ENCODE assay signal across 1 cellular context in the genomic region with DNA sequence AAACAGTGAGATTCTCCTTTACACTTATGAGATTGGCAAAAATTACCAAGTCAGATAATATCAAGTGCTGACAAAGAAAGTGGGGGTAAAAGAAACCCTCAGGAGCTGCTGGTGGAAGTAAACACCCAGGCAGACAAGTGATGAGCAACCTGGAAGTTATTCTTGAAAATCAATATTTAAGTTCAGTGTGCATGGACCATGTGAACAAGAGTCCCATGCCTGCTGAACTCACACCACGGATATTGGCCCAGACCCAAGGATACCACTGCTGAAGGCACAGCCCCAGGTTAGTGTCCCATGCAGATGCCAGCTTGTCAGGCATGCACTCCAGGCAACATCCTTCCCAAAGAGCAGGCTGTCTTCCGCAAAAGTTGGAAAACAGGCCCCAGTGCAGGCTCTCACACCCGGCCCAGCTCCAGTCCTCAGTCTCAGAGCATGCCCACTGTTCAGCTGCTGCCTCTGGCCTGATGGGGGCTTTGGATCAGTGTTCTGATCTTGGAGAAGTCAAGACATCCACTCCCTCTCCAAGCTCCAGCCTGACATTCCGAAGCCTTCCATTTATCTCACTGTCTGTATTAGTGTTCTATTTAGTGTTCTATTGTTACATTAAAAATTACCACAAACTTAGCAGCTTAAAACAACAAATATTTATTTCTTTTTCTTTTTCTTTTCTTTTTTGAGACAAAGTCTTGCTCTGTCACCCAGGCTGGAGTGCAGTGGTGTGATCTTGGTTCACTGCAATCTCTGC.
TF ChIP-seq lines count a peak whose summit lies in the region.

No MANE protein-coding gene starts in this region.

TF ChIP-seq in H1, 55 proteins besides CTCF, POLR2A, EP300 and RAD21 (continued from another document):
- no peak for TF ChIP-seq ATF2 (IDR thresholded peaks at IDR 0.05; ENCODE audit: low read length)
- TF ChIP-seq RBBP5 (IDR thresholded peaks at IDR 0.05; ENCODE audit: borderline replicate concordance, low read depth, low read length): no peak
- TF ChIP-seq FOSL1 (IDR thresholded peaks at IDR 0.05; ENCODE audit: insufficient read depth, low read depth, low read length): no peak
- no peak for TF ChIP-seq EZH2 (IDR thresholded peaks at IDR 0.05; ENCODE audit: low read depth, low read length, severe bottlenecking)
- TF ChIP-seq GTF2F1 (IDR thresholded peaks at IDR 0.05; ENCODE audit: borderline replicate concordance, low read depth, low read length): no peak
- no peak for TF ChIP-seq POLR2AphosphoS5 (IDR thresholded peaks at IDR 0.05; ENCODE audit: low read depth, low read length)
- TF ChIP-seq RFX5 (IDR thresholded peaks at IDR 0.05; ENCODE audit: borderline replicate concordance, low read depth, low read length): no peak
- no peak for TF ChIP-seq NRF1 (IDR thresholded peaks at IDR 0.05; ENCODE audit: low read depth, low read length)
- TF ChIP-seq ASH2L (IDR thresholded peaks at IDR 0.05; ENCODE audit: low read length): no peak
- TF ChIP-seq, protein P1, sequence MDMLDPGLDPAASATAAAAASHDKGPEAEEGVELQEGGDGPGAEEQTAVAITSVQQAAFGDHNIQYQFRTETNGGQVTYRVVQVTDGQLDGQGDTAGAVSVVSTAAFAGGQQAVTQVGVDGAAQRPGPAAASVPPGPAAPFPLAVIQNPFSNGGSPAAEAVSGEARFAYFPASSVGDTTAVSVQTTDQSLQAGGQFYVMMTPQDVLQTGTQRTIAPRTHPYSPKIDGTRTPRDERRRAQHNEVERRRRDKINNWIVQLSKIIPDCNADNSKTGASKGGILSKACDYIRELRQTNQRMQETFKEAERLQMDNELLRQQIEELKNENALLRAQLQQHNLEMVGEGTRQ (IDR thresholded peaks at IDR 0.05; ENCODE audit: low read length): no peak
- TF ChIP-seq SIN3A (conservative IDR thresholded peaks at IDR 0.05 in 1 of 2, IDR thresholded peaks at IDR 0.05 in 1 of 2; ENCODE audit: low read depth in 1 of 2, low read length in 2 of 2): no peak
